Comparison of ENCODE assay signal across 20 cellular contexts in the genomic region with DNA sequence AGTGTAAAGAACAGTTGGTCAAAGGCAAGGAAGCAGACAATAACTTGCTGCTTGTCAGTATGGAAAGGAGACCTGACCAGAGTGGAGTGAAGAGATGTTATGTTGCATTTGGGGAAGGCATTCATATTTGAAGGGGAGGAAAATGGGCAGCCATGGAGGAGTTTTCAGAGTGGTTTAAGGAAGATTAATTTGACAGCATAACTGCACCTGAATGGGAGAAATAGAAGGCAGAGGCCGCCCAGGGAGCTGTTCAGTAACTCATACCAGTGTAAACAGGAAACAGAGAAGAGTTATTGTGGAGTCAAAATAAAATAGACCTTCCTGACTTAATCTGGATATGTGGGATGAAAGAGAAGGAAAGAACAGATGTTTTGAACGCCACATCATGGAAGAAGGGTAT. TPM values are rescaled to one million over a fixed set of nuclear protein-coding genes. Genes with fewer than 3 reads are reported as not detected.
DNase-seq lines count a peak whose midpoint lies in the region; ATAC-seq, FAIRE-seq and TF ChIP-seq lines count a peak whose summit lies in the region.
"Had no signal": no experiment of that assay in that cellular context is flagged by ENCODE, and none has a peak within 500 bp of the region (broad histone marks: within the 10 kb centered on the region; RNA-seq: fewer than 3 reads in every experiment).

No MANE protein-coding gene starts in this region.

- TF ChIP-seq POLR2A in H54 (IDR thresholded peaks at IDR 0.05; ENCODE audit: low read depth, low read length): no peak

- WGBS in SK-N-SH (ENCODE audit: low lambda C conversion rate): 95% methylated on average over 2 of the region's 2 CpGs

- H3K9me2 ChIP-seq in SK-N-SH: no peaks in the 10 kb centered on the region

- peak; percentile 67 for FAIRE-seq in H54 (lab: Jason Lieb, UNC)

- peaks cover 0 to 13% of the 10 kb centered on the region in 2 experiments; a peak in 1 of 4 replicates for H3K4me1 ChIP-seq in SK-N-SH (ENCODE audit: control insufficient read depth in 1 of 2, insufficient read depth in 2 of 2, low read depth in 1 of 2, low read length in 1 of 2)

- peaks cover 7% of the 10 kb centered on the region for H3F3A ChIP-seq in SK-N-SH (replicated peaks; ENCODE audit: insufficient read depth)

- POLR2A ChIA-PET in SK-N-SH (lab: Yijun Ruan, JAX): no interaction called here

- no peaks in the 10 kb centered on the region for H3K9me3 Mint-ChIP-seq in nephron progenitor cell
- H3K9me3 Mint-ChIP-seq: IgD-negative memory B cell; T-helper 1 cell treated with Interleukin-12 subunit alpha and Interleukin-12 subunit beta and Interleukin-4 antibody, amounts not matched to agents 30 μg/mL and 1 μg/mL, for 36 hours had no signal

- no peaks in the 10 kb centered on the region for H4K20me1 ChIP-seq in SK-N-SH (ENCODE audit: insufficient read depth)

- no peak overlapping the region for H3K27ac ChIP-seq in SK-N-SH (ENCODE audit: low read depth in 2 of 2, low read length in 1 of 2)
- H3K27ac ChIP-seq: epithelial cell of prostate, GM23248, lower lobe of right lung, tibial artery had no signal

- H2AFZ ChIP-seq in SK-N-SH (ENCODE audit: low read depth): no peak overlapping the region
- H2AFZ ChIP-seq: GM23248 had no signal

- no peak for ATAC-seq in SK-N-SH treated with all-trans-retinoic acid at 6 μM for 48 hours
- ATAC-seq: lower lobe of right lung had no signal

- TF ChIP-seq EP300 in SK-N-SH (IDR thresholded peaks at IDR 0.05; ENCODE audit: borderline replicate concordance in 1 of 2, low read depth in 1 of 2, low read length in 1 of 2): no peak

- peak overlapping the region; percentile 95 for H3K27ac Mint-ChIP-seq in nephron progenitor cell
- H3K27ac Mint-ChIP-seq: T-helper 1 cell treated with Interleukin-12 subunit alpha and Interleukin-12 subunit beta and Interleukin-4 antibody, amounts not matched to agents 30 μg/mL and 1 μg/mL, for 36 hours had no signal

- H3K9ac ChIP-seq in SK-N-SH: no peak overlapping the region
- H3K9ac ChIP-seq: GM23248 had no signal

- CTCF ChIA-PET in SK-N-SH (lab: Yijun Ruan, JAX): no interaction called here

- no peaks in the 10 kb centered on the region for H3K36me3 ChIP-seq in SK-N-SH (replicated peaks in 1 of 2; ENCODE audit: control insufficient read depth in 1 of 2, insufficient read depth in 2 of 2, low read length in 1 of 2)
- H3K36me3 ChIP-seq: adrenal gland, lower lobe of right lung, spleen, tibial artery had no signal

- H3K79me2 ChIP-seq in SK-N-SH (ENCODE audit: insufficient read depth): peaks cover 16% of the 10 kb centered on the region; the same call in 1 of the 2 replicates

- no peak overlapping the region for H3K4me3 ChIP-seq in SK-N-SH (ENCODE audit: low read depth in 2 of 2, low read length in 1 of 2)
- H3K4me3 ChIP-seq: adrenal gland, GM23248, lower lobe of right lung, spleen, tibial artery had no signal

- peaks cover 65% of the 10 kb centered on the region for H3K4me1 Mint-ChIP-seq in nephron progenitor cell

- DNase-seq in H54 (ENCODE audit: insufficient read length, low spot score): no peak
- DNase-seq in NCI-H2081 (lab: John Stamatoyannopoulos, UW): peak; percentile 36 to 70
- peak; percentile 14 for DNase-seq in dermis blood vessel endothelial cell
- DNase-seq in nephron progenitor cell: no peak
- no peak for DNase-seq in iPS-NIHi11 (ENCODE audit: low spot score)
- no peak for DNase-seq in SK-N-SH
- DNase-seq in middle frontal gyrus (ENCODE audit: extremely low spot score, low spot score): no peak
- DNase-seq: activated CD4-positive, CD25-positive, alpha-beta regulatory T cell; activated effector memory CD4-positive, alpha-beta T cell treated with anti-CD3 and anti-CD28 coated beads, Interleukin-2, amount 50 U/mL, for 16 hours; adrenal gland; GM23248; lower lobe of right lung; NCI-H2171; Right ventricle myocardium superior; spleen; tibial artery had no signal

- peak overlapping the region; percentile 12 for H3K4me3 Mint-ChIP-seq in nephron progenitor cell
- H3K4me3 Mint-ChIP-seq: T-helper 1 cell treated with Interleukin-12 subunit alpha and Interleukin-12 subunit beta and Interleukin-4 antibody, amounts not matched to agents 30 μg/mL and 1 μg/mL, for 36 hours had no signal

- no peaks in the 10 kb centered on the region for H3K9me3 ChIP-seq in SK-N-SH
- H3K9me3 ChIP-seq: adrenal gland, lower lobe of right lung, spleen, tibial artery had no signal

- TF ChIP-seq RAD21 in SK-N-SH (IDR thresholded peaks at IDR 0.05; ENCODE audit: low read length): no peak

- H3K27me3 ChIP-seq in SK-N-SH (ENCODE audit: insufficient read depth): no peaks in the 10 kb centered on the region
- H3K27me3 ChIP-seq: adrenal gland, spleen, tibial artery had no signal

- no peak overlapping the region for H3K4me2 ChIP-seq in SK-N-SH

- no peaks in the 10 kb centered on the region for H3K27me3 Mint-ChIP-seq in nephron progenitor cell (ENCODE audit: low read depth, poor library complexity)
- H3K27me3 Mint-ChIP-seq: IgD-negative memory B cell had no signal

- H3K36me3 Mint-ChIP-seq in nephron progenitor cell (ENCODE audit: low read depth): peaks cover 4% of the 10 kb centered on the region

- no peak for TF ChIP-seq CTCF in nephron progenitor cell (IDR thresholded peaks at IDR 0.05)
- TF ChIP-seq CTCF in SK-N-SH (IDR thresholded peaks at IDR 0.05): no peak

TF ChIP-seq in SK-N-SH treated with all-trans-retinoic acid at 6 μM for 48 hours, 23 proteins besides CTCF, POLR2A, EP300 and RAD21:
- TF ChIP-seq TSHZ2 (CRISPR knock-in tag; IDR thresholded peaks at IDR 0.05) (no peak), TCF4 (CRISPR knock-in tag; IDR thresholded peaks at IDR 0.05; ENCODE audit: borderline replicate concordance) (no peak), ZNF565 (CRISPR knock-in tag; conservative IDR thresholded peaks at IDR 0.05; ENCODE audit: low read depth) (no peak), ISL1 (CRISPR knock-in tag; IDR thresholded peaks at IDR 0.05) (no peak)

TF ChIP-seq in SK-N-SH, 30 proteins besides CTCF, POLR2A, EP300 and RAD21:
- TF ChIP-seq MAX (IDR thresholded peaks at IDR 0.05; ENCODE audit: low read depth) (no peak), YY1 (IDR thresholded peaks at IDR 0.05; ENCODE audit: low read depth) (no peak), EZH2phosphoT487 (IDR thresholded peaks at IDR 0.05; ENCODE audit: borderline replicate concordance, low read depth) (no peak), RFX5 (IDR thresholded peaks at IDR 0.05; ENCODE audit: low read length) (no peak), CHD2 (IDR thresholded peaks at IDR 0.05; ENCODE audit: low read length, partially characterized antibody) (no peak), NRF1 (IDR thresholded peaks at IDR 0.05; ENCODE audit: low read depth, low read length) (no peak), POLR2AphosphoS5 (IDR thresholded peaks at IDR 0.05; ENCODE audit: low read depth, low read length) (no peak), SMC3 (IDR thresholded peaks at IDR 0.05; ENCODE audit: low read depth, low read length) (no peak), GABPA (IDR thresholded peaks at IDR 0.05; ENCODE audit: low read depth) (no peak), FOXM1 (IDR thresholded peaks at IDR 0.05; ENCODE audit: low read depth) (no peak), USF2 (IDR thresholded peaks at IDR 0.05; ENCODE audit: borderline replicate concordance, low read depth, low read length) (no peak), NFIC (IDR thresholded peaks at IDR 0.05; ENCODE audit: borderline replicate concordance) (no peak), TAF1 (IDR thresholded peaks at IDR 0.05; ENCODE audit: borderline replicate concordance, low read depth, low read length) (no peak)
- TF ChIP-seq, protein P1, sequence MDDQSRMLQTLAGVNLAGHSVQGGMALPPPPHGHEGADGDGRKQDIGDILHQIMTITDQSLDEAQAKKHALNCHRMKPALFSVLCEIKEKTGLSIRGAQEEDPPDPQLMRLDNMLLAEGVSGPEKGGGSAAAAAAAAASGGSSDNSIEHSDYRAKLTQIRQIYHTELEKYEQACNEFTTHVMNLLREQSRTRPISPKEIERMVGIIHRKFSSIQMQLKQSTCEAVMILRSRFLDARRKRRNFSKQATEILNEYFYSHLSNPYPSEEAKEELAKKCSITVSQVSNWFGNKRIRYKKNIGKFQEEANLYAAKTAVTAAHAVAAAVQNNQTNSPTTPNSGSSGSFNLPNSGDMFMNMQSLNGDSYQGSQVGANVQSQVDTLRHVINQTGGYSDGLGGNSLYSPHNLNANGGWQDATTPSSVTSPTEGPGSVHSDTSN (IDR thresholded peaks at IDR 0.05): no peak

RNA-seq across cellular contexts. Expression of gene SLC44A1, which starts 13.3 kb away (rescaled TPM):
- 42.7 and 71.8 TPM in 2 replicates for total RNA-seq in dermis blood vessel endothelial cell
- 4.5 and 5.9 TPM in 2 replicates for polyA plus RNA-seq in SK-N-SH (2012; rRNA removed)
- polyA plus RNA-seq in SK-N-SH (2012; cell fraction: cytosol; rRNA removed): 8.5 and 11.2 TPM in 2 replicates
- 1.6 and 3.9 TPM in 2 replicates for polyA plus RNA-seq in SK-N-SH (2012; cell fraction: nucleus; rRNA removed)

Comparison
In these comparisons a context has a peak if more than half of its experiments do, and no peak if none do; other contexts are left out.
1. DNase-seq: peak in NCI-H2081 (2 of 2) and dermis blood vessel endothelial cell (single experiment); none in H54 (single experiment), nephron progenitor cell (single experiment), iPS-NIHi11 (single experiment), SK-N-SH (single experiment) and middle frontal gyrus (single experiment).